1 cellular context compared by ENCODE assay signal in the genomic region with DNA sequence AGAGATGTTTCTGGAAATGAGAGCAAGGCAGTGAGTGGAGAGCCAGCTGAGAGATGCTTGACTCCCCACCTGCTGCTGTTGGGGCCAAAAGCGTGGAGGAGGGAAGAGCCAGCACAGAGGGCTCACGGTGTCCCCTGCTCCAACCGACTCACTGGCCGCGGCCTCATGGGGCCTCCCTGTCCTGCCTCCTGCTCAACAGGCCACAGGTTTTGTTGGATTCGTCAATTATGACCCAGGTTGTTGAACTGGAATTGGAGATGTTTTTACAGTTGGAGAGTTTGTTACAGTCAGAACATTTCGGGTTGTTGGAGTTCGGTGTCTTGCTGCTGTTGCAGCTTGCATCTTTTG.
TF ChIP-seq lines count a peak whose summit lies in the region.

No MANE protein-coding gene starts in this region.

TF ChIP-seq in liver, 16 proteins besides CTCF, POLR2A, EP300 and RAD21 (continued from another document):
- TF ChIP-seq, protein P1, sequence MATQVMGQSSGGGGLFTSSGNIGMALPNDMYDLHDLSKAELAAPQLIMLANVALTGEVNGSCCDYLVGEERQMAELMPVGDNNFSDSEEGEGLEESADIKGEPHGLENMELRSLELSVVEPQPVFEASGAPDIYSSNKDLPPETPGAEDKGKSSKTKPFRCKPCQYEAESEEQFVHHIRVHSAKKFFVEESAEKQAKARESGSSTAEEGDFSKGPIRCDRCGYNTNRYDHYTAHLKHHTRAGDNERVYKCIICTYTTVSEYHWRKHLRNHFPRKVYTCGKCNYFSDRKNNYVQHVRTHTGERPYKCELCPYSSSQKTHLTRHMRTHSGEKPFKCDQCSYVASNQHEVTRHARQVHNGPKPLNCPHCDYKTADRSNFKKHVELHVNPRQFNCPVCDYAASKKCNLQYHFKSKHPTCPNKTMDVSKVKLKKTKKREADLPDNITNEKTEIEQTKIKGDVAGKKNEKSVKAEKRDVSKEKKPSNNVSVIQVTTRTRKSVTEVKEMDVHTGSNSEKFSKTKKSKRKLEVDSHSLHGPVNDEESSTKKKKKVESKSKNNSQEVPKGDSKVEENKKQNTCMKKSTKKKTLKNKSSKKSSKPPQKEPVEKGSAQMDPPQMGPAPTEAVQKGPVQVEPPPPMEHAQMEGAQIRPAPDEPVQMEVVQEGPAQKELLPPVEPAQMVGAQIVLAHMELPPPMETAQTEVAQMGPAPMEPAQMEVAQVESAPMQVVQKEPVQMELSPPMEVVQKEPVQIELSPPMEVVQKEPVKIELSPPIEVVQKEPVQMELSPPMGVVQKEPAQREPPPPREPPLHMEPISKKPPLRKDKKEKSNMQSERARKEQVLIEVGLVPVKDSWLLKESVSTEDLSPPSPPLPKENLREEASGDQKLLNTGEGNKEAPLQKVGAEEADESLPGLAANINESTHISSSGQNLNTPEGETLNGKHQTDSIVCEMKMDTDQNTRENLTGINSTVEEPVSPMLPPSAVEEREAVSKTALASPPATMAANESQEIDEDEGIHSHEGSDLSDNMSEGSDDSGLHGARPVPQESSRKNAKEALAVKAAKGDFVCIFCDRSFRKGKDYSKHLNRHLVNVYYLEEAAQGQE (IDR thresholded peaks at IDR 0.05): no peak
- TF ChIP-seq YY1 (IDR thresholded peaks at IDR 0.05): no peak
- no peak for TF ChIP-seq SP1 (IDR thresholded peaks at IDR 0.05)
- no peak for TF ChIP-seq HNF4G (IDR thresholded peaks at IDR 0.05)
